Comparison of ENCODE assay signal across 8 cellular contexts in the genomic region with DNA sequence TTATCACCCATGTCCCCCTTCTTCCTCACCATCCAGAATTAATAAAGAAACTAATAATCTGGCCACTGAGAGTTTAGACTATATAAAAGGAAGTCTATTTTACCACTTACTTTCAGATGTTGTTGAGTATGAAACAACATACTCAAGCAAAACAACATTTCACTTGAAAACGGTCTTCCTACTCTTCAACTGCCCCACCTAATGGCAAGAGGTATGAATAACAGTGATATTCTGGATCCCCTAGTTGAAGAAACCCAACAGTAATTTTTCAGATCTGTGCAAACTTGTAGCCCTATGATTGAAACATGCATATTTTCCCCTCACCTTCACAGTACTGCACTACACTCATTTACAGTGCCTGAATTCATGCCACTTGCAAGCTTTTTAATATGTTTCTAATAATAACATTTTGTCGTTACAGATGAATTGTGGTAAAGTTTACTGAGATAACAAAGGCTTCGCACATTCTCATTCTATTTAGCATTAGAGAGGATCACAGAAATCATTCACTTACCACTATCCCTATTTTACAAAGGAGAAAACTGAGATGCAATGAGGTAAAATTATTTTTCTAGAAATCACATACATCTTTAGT.
DNase-seq lines count a peak whose midpoint lies in the region; ATAC-seq and TF ChIP-seq lines count a peak whose summit lies in the region.

No MANE protein-coding gene starts in this region.

- TF ChIP-seq CTCF in liver (IDR thresholded peaks at IDR 0.05; ENCODE audit: low read depth, low read length, missing input control) = peak; percentile 37

- H3K36me3 ChIP-seq in liver (ENCODE audit: control insufficient read depth in 4 of 4, insufficient read depth in 3 of 4, low read depth in 1 of 4, low read length in 3 of 4) = no peaks in the 10 kb centered on the region

- no peak overlapping the region for H3K27ac ChIP-seq in liver (ENCODE audit: low read depth in 1 of 2, low read length in 2 of 2)

- H3K9me3 ChIP-seq in liver (ENCODE audit: control insufficient read depth in 4 of 4, low read length in 3 of 4) = no peaks in the 10 kb centered on the region

- H3K4me3 ChIP-seq in liver (ENCODE audit: low read depth in 1 of 3, low read length in 3 of 3) = no peak overlapping the region

- H3K27me3 ChIP-seq in liver (ENCODE audit: control insufficient read depth in 4 of 4, insufficient read depth in 4 of 4, low read length in 3 of 4) = no peaks in the 10 kb centered on the region

- H3K4me1 ChIP-seq in liver (ENCODE audit: control insufficient read depth in 4 of 4, insufficient read depth in 4 of 4, low read length in 3 of 4) = no peaks in the 10 kb centered on the region

- no peak overlapping the region for H3K9ac ChIP-seq in liver (ENCODE audit: low read depth in 1 of 2, low read length in 2 of 2)

- ATAC-seq in GM19035 (IDR thresholded peaks at IDR 0.05; ENCODE audit: unreplicated experiment) (peak; percentile 89), GM21576 (IDR thresholded peaks at IDR 0.05; ENCODE audit: unreplicated experiment) (no peak)

- peak; percentile 43 for DNase-seq in CD1c-positive myeloid dendritic cell (ENCODE audit: extremely low spot score)
- peak; percentile 12 for DNase-seq in HPDE6-E6E7 (ENCODE audit: extremely low spot score)
- peak; percentile 34 for DNase-seq in SW480 (ENCODE audit: low spot score)
- DNase-seq in COLO668 (lab: John Stamatoyannopoulos, UW; ENCODE audit: unreplicated experiment) = no peak
- DNase-seq in KG1 (lab: John Stamatoyannopoulos, UW) = no peak

- WGBS in liver = 65% methylated on average over 3 of the region's 3 CpGs

- TF ChIP-seq RAD21 in liver (IDR thresholded peaks at IDR 0.05) = peak; percentile 49 to 73

TF ChIP-seq in liver, 16 proteins besides CTCF, POLR2A, EP300 and RAD21:
- TF ChIP-seq, protein P1, sequence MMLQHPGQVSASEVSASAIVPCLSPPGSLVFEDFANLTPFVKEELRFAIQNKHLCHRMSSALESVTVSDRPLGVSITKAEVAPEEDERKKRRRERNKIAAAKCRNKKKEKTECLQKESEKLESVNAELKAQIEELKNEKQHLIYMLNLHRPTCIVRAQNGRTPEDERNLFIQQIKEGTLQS (IDR thresholded peaks at IDR 0.05) = no peak
- TF ChIP-seq JUND (IDR thresholded peaks at IDR 0.05) = no peak
- TF ChIP-seq, protein P2, sequence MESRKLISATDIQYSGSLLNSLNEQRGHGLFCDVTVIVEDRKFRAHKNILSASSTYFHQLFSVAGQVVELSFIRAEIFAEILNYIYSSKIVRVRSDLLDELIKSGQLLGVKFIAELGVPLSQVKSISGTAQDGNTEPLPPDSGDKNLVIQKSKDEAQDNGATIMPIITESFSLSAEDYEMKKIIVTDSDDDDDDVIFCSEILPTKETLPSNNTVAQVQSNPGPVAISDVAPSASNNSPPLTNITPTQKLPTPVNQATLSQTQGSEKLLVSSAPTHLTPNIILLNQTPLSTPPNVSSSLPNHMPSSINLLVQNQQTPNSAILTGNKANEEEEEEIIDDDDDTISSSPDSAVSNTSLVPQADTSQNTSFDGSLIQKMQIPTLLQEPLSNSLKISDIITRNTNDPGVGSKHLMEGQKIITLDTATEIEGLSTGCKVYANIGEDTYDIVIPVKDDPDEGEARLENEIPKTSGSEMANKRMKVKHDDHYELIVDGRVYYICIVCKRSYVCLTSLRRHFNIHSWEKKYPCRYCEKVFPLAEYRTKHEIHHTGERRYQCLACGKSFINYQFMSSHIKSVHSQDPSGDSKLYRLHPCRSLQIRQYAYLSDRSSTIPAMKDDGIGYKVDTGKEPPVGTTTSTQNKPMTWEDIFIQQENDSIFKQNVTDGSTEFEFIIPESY (IDR thresholded peaks at IDR 0.05) = no peak
- TF ChIP-seq RXRA (IDR thresholded peaks at IDR 0.05) = no peak
- no peak for TF ChIP-seq HNF4A (conservative IDR thresholded peaks at IDR 0.05)
- no peak for TF ChIP-seq SP1 (IDR thresholded peaks at IDR 0.05)
- TF ChIP-seq GABPA (IDR thresholded peaks at IDR 0.05 in 1 of 2, conservative IDR thresholded peaks at IDR 0.05 in 1 of 2) = no peak
- TF ChIP-seq HNF4G (IDR thresholded peaks at IDR 0.05) = no peak
- no peak for TF ChIP-seq EGR1 (IDR thresholded peaks at IDR 0.05; ENCODE audit: low read depth in 2 of 2)
- TF ChIP-seq FOXA2 (IDR thresholded peaks at IDR 0.05) = no peak
- TF ChIP-seq TAF1 (conservative IDR thresholded peaks at IDR 0.05) = no peak
- TF ChIP-seq NR2F2 (IDR thresholded peaks at IDR 0.05) = no peak
- TF ChIP-seq, protein P3, sequence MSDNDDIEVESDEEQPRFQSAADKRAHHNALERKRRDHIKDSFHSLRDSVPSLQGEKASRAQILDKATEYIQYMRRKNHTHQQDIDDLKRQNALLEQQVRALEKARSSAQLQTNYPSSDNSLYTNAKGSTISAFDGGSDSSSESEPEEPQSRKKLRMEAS (IDR thresholded peaks at IDR 0.05) = no peak
- no peak for TF ChIP-seq FOXA1 (IDR thresholded peaks at IDR 0.05)
- TF ChIP-seq, protein P4, sequence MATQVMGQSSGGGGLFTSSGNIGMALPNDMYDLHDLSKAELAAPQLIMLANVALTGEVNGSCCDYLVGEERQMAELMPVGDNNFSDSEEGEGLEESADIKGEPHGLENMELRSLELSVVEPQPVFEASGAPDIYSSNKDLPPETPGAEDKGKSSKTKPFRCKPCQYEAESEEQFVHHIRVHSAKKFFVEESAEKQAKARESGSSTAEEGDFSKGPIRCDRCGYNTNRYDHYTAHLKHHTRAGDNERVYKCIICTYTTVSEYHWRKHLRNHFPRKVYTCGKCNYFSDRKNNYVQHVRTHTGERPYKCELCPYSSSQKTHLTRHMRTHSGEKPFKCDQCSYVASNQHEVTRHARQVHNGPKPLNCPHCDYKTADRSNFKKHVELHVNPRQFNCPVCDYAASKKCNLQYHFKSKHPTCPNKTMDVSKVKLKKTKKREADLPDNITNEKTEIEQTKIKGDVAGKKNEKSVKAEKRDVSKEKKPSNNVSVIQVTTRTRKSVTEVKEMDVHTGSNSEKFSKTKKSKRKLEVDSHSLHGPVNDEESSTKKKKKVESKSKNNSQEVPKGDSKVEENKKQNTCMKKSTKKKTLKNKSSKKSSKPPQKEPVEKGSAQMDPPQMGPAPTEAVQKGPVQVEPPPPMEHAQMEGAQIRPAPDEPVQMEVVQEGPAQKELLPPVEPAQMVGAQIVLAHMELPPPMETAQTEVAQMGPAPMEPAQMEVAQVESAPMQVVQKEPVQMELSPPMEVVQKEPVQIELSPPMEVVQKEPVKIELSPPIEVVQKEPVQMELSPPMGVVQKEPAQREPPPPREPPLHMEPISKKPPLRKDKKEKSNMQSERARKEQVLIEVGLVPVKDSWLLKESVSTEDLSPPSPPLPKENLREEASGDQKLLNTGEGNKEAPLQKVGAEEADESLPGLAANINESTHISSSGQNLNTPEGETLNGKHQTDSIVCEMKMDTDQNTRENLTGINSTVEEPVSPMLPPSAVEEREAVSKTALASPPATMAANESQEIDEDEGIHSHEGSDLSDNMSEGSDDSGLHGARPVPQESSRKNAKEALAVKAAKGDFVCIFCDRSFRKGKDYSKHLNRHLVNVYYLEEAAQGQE (IDR thresholded peaks at IDR 0.05) = no peak
- TF ChIP-seq YY1 (IDR thresholded peaks at IDR 0.05) = no peak

Comparison
In these comparisons a context has a peak if more than half of its experiments do, and no peak if none do; other contexts are left out.
1. DNase-seq: peak in CD1c-positive myeloid dendritic cell (single experiment), HPDE6-E6E7 (single experiment) and SW480 (single experiment); none in COLO668 (single experiment) and KG1 (single experiment).